Comparison of ENCODE assay signal across 1 cellular context in the genomic region with DNA sequence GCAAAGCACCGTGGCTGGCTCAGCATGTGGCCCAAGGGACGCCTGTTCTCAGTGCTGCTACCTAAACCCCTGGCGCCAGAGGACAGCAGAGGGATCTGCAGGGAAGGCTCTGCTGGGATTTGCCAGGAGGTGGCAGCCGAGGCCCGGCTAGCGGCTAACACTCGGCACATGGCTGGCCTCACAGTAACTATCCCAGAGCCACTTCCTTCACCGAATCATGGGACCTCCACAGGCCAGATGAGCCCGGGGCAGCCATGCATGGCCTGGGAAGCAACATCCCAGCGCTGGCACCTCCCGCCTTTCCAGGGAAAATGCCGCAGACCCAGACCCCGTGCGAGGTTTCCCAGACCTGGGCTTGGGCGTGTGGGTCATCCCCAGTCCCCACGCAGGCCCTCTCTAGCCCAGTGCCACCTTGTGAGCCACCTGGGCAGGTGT.
TF ChIP-seq lines count a peak whose summit lies in the region.

No MANE protein-coding gene starts in this region.

TF ChIP-seq in HepG2, 621 proteins besides CTCF, POLR2A, EP300 and RAD21 (continued from another document and continues in another):
- TF ChIP-seq, protein P1, sequence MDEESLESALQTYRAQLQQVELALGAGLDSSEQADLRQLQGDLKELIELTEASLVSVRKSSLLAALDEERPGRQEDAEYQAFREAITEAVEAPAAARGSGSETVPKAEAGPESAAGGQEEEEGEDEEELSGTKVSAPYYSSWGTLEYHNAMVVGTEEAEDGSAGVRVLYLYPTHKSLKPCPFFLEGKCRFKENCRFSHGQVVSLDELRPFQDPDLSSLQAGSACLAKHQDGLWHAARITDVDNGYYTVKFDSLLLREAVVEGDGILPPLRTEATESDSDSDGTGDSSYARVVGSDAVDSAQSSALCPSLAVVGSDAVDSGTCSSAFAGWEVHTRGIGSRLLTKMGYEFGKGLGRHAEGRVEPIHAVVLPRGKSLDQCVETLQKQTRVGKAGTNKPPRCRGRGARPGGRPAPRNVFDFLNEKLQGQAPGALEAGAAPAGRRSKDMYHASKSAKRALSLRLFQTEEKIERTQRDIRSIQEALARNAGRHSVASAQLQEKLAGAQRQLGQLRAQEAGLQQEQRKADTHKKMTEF (CRISPR knock-in tag; IDR thresholded peaks at IDR 0.05): peak; percentile 27; the same call in 1 of the 2 replicates
- TF ChIP-seq ZNF331 (CRISPR knock-in tag; IDR thresholded peaks at IDR 0.05) (peak; percentile 69; the same call in 1 of the 2 replicates), ZNF17 (CRISPR knock-in tag; IDR thresholded peaks at IDR 0.05) (no peak), SALL1 (CRISPR knock-in tag; IDR thresholded peaks at IDR 0.05) (peak; percentile 73; the same call in 1 of the 2 replicates), MAZ (IDR thresholded peaks at IDR 0.05; ENCODE audit: borderline replicate concordance, low read depth, low read length) (no peak), MAZ (CRISPR knock-in tag; IDR thresholded peaks at IDR 0.05; ENCODE audit: low read depth) (0 out of 2 replicates have a peak, but pooled peaks have one; percentile 31), SAP130 (CRISPR knock-in tag; IDR thresholded peaks at IDR 0.05; ENCODE audit: low read depth) (peak; percentile 63), YY1 (IDR thresholded peaks at IDR 0.05; ENCODE audit: insufficient read depth, insufficient replicate concordance, low read depth, low read length) (peak; percentile 68), ELF3 (CRISPR knock-in tag; IDR thresholded peaks at IDR 0.05) (peak; percentile 44; the same call in 1 of the 2 replicates), KAT7 (CRISPR knock-in tag; IDR thresholded peaks at IDR 0.05; ENCODE audit: borderline replicate concordance) (no peak), ZFY (CRISPR knock-in tag; IDR thresholded peaks at IDR 0.05) (0 out of 2 replicates have a peak, but pooled peaks have one; percentile 23), NR2F6 (IDR thresholded peaks at IDR 0.05) (no peak), NR2F6 (CRISPR knock-in tag; IDR thresholded peaks at IDR 0.05) (0 out of 2 replicates have a peak, but pooled peaks have one; percentile 27), KDM3A (CRISPR knock-in tag; IDR thresholded peaks at IDR 0.05; ENCODE audit: low read depth) (peak; percentile 80; the same call in 1 of the 2 replicates), GABPB1 (CRISPR knock-in tag; IDR thresholded peaks at IDR 0.05) (peak; percentile 46; the same call in 1 of the 2 replicates), TEAD2 (CRISPR knock-in tag; IDR thresholded peaks at IDR 0.05) (no peak), ZNF788 (CRISPR knock-in tag; IDR thresholded peaks at IDR 0.05; ENCODE audit: borderline replicate concordance) (peak; percentile 24; the same call in 1 of the 2 replicates), NRL (CRISPR knock-in tag; IDR thresholded peaks at IDR 0.05; ENCODE audit: borderline replicate concordance) (no peak; the same call in 1 of the 2 replicates), THAP11 (CRISPR knock-in tag; IDR thresholded peaks at IDR 0.05) (peak; percentile 39; the same call in 1 of the 2 replicates), ZFX (CRISPR knock-in tag; IDR thresholded peaks at IDR 0.05; ENCODE audit: low read depth) (peak; percentile 34; the same call in 1 of the 2 replicates), FOXK1 (CRISPR knock-in tag; IDR thresholded peaks at IDR 0.05; ENCODE audit: borderline replicate concordance, low read depth) (0 out of 2 replicates have a peak, but pooled peaks have one; percentile 13), KDM2A (CRISPR knock-in tag; IDR thresholded peaks at IDR 0.05; ENCODE audit: borderline replicate concordance, low read depth) (peak; percentile 63; the same call in 1 of the 2 replicates), SMC3 (IDR thresholded peaks at IDR 0.05; ENCODE audit: low read length) (peak; percentile 93), MYC (CRISPR knock-in tag; IDR thresholded peaks at IDR 0.05; ENCODE audit: borderline replicate concordance) (peak; percentile 90), YEATS2 (CRISPR knock-in tag; IDR thresholded peaks at IDR 0.05; ENCODE audit: borderline replicate concordance) (0 out of 2 replicates have a peak, but pooled peaks have one; percentile 41)
- TF ChIP-seq, protein P2, sequence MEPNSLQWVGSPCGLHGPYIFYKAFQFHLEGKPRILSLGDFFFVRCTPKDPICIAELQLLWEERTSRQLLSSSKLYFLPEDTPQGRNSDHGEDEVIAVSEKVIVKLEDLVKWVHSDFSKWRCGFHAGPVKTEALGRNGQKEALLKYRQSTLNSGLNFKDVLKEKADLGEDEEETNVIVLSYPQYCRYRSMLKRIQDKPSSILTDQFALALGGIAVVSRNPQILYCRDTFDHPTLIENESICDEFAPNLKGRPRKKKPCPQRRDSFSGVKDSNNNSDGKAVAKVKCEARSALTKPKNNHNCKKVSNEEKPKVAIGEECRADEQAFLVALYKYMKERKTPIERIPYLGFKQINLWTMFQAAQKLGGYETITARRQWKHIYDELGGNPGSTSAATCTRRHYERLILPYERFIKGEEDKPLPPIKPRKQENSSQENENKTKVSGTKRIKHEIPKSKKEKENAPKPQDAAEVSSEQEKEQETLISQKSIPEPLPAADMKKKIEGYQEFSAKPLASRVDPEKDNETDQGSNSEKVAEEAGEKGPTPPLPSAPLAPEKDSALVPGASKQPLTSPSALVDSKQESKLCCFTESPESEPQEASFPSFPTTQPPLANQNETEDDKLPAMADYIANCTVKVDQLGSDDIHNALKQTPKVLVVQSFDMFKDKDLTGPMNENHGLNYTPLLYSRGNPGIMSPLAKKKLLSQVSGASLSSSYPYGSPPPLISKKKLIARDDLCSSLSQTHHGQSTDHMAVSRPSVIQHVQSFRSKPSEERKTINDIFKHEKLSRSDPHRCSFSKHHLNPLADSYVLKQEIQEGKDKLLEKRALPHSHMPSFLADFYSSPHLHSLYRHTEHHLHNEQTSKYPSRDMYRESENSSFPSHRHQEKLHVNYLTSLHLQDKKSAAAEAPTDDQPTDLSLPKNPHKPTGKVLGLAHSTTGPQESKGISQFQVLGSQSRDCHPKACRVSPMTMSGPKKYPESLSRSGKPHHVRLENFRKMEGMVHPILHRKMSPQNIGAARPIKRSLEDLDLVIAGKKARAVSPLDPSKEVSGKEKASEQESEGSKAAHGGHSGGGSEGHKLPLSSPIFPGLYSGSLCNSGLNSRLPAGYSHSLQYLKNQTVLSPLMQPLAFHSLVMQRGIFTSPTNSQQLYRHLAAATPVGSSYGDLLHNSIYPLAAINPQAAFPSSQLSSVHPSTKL (CRISPR knock-in tag; IDR thresholded peaks at IDR 0.05): 0 out of 2 replicates have a peak, but pooled peaks have one; percentile 18
- TF ChIP-seq, protein P3, sequence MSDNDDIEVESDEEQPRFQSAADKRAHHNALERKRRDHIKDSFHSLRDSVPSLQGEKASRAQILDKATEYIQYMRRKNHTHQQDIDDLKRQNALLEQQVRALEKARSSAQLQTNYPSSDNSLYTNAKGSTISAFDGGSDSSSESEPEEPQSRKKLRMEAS (IDR thresholded peaks at IDR 0.05): peak; percentile 59; the same call in 1 of the 2 replicates
- TF ChIP-seq, protein P4, sequence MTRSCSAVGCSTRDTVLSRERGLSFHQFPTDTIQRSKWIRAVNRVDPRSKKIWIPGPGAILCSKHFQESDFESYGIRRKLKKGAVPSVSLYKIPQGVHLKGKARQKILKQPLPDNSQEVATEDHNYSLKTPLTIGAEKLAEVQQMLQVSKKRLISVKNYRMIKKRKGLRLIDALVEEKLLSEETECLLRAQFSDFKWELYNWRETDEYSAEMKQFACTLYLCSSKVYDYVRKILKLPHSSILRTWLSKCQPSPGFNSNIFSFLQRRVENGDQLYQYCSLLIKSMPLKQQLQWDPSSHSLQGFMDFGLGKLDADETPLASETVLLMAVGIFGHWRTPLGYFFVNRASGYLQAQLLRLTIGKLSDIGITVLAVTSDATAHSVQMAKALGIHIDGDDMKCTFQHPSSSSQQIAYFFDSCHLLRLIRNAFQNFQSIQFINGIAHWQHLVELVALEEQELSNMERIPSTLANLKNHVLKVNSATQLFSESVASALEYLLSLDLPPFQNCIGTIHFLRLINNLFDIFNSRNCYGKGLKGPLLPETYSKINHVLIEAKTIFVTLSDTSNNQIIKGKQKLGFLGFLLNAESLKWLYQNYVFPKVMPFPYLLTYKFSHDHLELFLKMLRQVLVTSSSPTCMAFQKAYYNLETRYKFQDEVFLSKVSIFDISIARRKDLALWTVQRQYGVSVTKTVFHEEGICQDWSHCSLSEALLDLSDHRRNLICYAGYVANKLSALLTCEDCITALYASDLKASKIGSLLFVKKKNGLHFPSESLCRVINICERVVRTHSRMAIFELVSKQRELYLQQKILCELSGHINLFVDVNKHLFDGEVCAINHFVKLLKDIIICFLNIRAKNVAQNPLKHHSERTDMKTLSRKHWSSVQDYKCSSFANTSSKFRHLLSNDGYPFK (CRISPR knock-in tag; IDR thresholded peaks at IDR 0.05; ENCODE audit: borderline replicate concordance): 0 out of 2 replicates have a peak, but pooled peaks have one; percentile 14
- TF ChIP-seq, protein P5, sequence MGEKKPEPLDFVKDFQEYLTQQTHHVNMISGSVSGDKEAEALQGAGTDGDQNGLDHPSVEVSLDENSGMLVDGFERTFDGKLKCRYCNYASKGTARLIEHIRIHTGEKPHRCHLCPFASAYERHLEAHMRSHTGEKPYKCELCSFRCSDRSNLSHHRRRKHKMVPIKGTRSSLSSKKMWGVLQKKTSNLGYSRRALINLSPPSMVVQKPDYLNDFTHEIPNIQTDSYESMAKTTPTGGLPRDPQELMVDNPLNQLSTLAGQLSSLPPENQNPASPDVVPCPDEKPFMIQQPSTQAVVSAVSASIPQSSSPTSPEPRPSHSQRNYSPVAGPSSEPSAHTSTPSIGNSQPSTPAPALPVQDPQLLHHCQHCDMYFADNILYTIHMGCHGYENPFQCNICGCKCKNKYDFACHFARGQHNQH (CRISPR knock-in tag; IDR thresholded peaks at IDR 0.05): 0 out of 2 replicates have a peak, but pooled peaks have one; percentile 29
- TF ChIP-seq, protein P6, sequence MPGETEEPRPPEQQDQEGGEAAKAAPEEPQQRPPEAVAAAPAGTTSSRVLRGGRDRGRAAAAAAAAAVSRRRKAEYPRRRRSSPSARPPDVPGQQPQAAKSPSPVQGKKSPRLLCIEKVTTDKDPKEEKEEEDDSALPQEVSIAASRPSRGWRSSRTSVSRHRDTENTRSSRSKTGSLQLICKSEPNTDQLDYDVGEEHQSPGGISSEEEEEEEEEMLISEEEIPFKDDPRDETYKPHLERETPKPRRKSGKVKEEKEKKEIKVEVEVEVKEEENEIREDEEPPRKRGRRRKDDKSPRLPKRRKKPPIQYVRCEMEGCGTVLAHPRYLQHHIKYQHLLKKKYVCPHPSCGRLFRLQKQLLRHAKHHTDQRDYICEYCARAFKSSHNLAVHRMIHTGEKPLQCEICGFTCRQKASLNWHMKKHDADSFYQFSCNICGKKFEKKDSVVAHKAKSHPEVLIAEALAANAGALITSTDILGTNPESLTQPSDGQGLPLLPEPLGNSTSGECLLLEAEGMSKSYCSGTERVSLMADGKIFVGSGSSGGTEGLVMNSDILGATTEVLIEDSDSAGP (CRISPR knock-in tag; IDR thresholded peaks at IDR 0.05; ENCODE audit: borderline replicate concordance): peak; percentile 55; the same call in 1 of the 2 replicates
- TF ChIP-seq, protein P7, sequence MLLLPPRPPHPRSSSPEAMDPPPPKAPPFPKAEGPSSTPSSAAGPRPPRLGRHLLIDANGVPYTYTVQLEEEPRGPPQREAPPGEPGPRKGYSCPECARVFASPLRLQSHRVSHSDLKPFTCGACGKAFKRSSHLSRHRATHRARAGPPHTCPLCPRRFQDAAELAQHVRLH (CRISPR knock-in tag; IDR thresholded peaks at IDR 0.05; ENCODE audit: borderline replicate concordance, low read depth): peak; percentile 57; the same call in 1 of the 2 replicates
- TF ChIP-seq, protein P8, sequence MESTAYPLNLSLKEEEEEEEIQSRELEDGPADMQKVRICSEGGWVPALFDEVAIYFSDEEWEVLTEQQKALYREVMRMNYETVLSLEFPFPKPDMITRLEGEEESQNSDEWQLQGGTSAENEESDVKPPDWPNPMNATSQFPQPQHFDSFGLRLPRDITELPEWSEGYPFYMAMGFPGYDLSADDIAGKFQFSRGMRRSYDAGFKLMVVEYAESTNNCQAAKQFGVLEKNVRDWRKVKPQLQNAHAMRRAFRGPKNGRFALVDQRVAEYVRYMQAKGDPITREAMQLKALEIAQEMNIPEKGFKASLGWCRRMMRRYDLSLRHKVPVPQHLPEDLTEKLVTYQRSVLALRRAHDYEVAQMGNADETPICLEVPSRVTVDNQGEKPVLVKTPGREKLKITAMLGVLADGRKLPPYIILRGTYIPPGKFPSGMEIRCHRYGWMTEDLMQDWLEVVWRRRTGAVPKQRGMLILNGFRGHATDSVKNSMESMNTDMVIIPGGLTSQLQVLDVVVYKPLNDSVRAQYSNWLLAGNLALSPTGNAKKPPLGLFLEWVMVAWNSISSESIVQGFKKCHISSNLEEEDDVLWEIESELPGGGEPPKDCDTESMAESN (CRISPR knock-in tag; conservative IDR thresholded peaks at IDR 0.05): no peak
- TF ChIP-seq, protein P9, sequence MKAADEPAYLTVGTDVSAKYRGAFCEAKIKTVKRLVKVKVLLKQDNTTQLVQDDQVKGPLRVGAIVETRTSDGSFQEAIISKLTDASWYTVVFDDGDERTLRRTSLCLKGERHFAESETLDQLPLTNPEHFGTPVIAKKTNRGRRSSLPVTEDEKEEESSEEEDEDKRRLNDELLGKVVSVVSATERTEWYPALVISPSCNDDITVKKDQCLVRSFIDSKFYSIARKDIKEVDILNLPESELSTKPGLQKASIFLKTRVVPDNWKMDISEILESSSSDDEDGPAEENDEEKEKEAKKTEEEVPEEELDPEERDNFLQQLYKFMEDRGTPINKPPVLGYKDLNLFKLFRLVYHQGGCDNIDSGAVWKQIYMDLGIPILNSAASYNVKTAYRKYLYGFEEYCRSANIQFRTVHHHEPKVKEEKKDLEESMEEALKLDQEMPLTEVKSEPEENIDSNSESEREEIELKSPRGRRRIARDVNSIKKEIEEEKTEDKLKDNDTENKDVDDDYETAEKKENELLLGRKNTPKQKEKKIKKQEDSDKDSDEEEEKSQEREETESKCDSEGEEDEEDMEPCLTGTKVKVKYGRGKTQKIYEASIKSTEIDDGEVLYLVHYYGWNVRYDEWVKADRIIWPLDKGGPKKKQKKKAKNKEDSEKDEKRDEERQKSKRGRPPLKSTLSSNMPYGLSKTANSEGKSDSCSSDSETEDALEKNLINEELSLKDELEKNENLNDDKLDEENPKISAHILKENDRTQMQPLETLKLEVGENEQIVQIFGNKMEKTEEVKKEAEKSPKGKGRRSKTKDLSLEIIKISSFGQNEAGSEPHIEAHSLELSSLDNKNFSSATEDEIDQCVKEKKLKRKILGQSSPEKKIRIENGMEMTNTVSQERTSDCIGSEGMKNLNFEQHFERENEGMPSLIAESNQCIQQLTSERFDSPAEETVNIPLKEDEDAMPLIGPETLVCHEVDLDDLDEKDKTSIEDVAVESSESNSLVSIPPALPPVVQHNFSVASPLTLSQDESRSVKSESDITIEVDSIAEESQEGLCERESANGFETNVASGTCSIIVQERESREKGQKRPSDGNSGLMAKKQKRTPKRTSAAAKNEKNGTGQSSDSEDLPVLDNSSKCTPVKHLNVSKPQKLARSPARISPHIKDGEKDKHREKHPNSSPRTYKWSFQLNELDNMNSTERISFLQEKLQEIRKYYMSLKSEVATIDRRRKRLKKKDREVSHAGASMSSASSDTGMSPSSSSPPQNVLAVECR (CRISPR knock-in tag; IDR thresholded peaks at IDR 0.05; ENCODE audit: borderline replicate concordance): peak; percentile 34; the same call in 1 of the 2 replicates
- TF ChIP-seq, protein P10, sequence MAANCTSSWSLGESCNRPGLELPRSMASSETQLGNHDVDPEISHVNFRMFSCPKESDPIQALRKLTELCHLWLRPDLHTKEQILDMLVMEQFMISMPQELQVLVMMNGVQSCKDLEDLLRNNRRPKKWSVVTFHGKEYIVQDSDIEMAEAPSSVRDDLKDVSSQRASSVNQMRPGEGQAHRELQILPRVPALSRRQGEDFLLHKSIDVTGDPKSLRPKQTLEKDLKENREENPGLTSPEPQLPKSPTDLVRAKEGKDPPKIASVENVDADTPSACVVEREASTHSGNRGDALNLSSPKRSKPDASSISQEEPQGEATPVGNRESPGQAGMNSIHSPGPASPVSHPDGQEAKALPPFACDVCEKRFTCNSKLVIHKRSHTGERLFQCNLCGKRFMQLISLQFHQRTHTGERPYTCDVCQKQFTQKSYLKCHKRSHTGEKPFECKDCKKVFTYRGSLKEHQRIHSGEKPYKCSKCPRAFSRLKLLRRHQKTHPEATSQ (CRISPR knock-in tag; IDR thresholded peaks at IDR 0.05; ENCODE audit: borderline replicate concordance): no peak
